ENCODE assay signal across 9 cellular contexts in genomic region chr4:151408380-151408629, GRCh38. TPM values are rescaled to one million over a fixed set of nuclear protein-coding genes. Genes with fewer than 3 reads are reported as not detected.
DNase-seq lines count a peak whose midpoint lies in the region; ATAC-seq lines count a peak whose summit lies in the region.
"Had no signal": no experiment of that assay in that cellular context is flagged by ENCODE, and none has a peak within 500 bp of the region (broad histone marks: within the 10 kb centered on the region; RNA-seq: fewer than 3 reads in every experiment).

No MANE protein-coding gene starts in this region.

- peak overlapping the region; percentile 75 for H3K4me3 Mint-ChIP-seq in dendritic cell treated with granulocyte-macrophage colony-stimulating factor and Interleukin-4, amounts not matched to agents 40 ng/mL and 50 ng/mL, for 4 days
- peak overlapping the region; percentile 71 for H3K4me3 Mint-ChIP-seq in natural killer cell treated with Interleukin-12 subunit alpha and Interleukin-12 subunit beta and Interleukin-15 and Interleukin-18, amount 100 ng/mL, for 72 hours

- peak; percentile 5 for ATAC-seq in GM18511 (IDR thresholded peaks at IDR 0.05; ENCODE audit: unreplicated experiment)
- ATAC-seq in natural killer cell treated with Interleukin-12 subunit alpha and Interleukin-12 subunit beta and Interleukin-15 and Interleukin-18, amount 100 ng/mL, for 72 hours: no peak

- peaks cover 18% of the 10 kb centered on the region for H3K4me1 Mint-ChIP-seq in dendritic cell treated with granulocyte-macrophage colony-stimulating factor and Interleukin-4, amounts not matched to agents 40 ng/mL and 50 ng/mL, for 4 days (ENCODE audit: low read depth)
- H3K4me1 Mint-ChIP-seq in natural killer cell treated with Interleukin-12 subunit alpha and Interleukin-12 subunit beta and Interleukin-15 and Interleukin-18, amount 100 ng/mL, for 72 hours (ENCODE audit: low read depth in 2 of 2): peaks cover 22% of the 10 kb centered on the region in 2 donors

- H3K27me3 Mint-ChIP-seq in dendritic cell treated with granulocyte-macrophage colony-stimulating factor and Interleukin-4, amounts not matched to agents 40 ng/mL and 50 ng/mL, for 4 days: peaks cover 60% of the 10 kb centered on the region
- peaks cover 33 to 60% of the 10 kb centered on the region in 2 donors for H3K27me3 Mint-ChIP-seq in natural killer cell treated with Interleukin-12 subunit alpha and Interleukin-12 subunit beta and Interleukin-15 and Interleukin-18, amount 100 ng/mL, for 72 hours

- intact Hi-C loops in dendritic cell treated with granulocyte-macrophage colony-stimulating factor and Interleukin-4, amounts not matched to agents 40 ng/mL and 50 ng/mL, for 4 days (cut with micrococcal nuclease): no loop called here

- peak overlapping the region; percentile 24 for H3K27ac Mint-ChIP-seq in dendritic cell treated with granulocyte-macrophage colony-stimulating factor and Interleukin-4, amounts not matched to agents 40 ng/mL and 50 ng/mL, for 4 days
- no peak overlapping the region for H3K27ac Mint-ChIP-seq in natural killer cell treated with Interleukin-12 subunit alpha and Interleukin-12 subunit beta and Interleukin-15 and Interleukin-18, amount 100 ng/mL, for 72 hours

- H3K9me3 Mint-ChIP-seq in dendritic cell treated with granulocyte-macrophage colony-stimulating factor and Interleukin-4, amounts not matched to agents 40 ng/mL and 50 ng/mL, for 4 days: no peaks in the 10 kb centered on the region
- H3K9me3 Mint-ChIP-seq in natural killer cell treated with Interleukin-12 subunit alpha and Interleukin-12 subunit beta and Interleukin-15 and Interleukin-18, amount 100 ng/mL, for 72 hours: no peaks in the 10 kb centered on the region

- DNase-seq in HT1080 (ENCODE audit: low read depth): peak; percentile 8
- no peak for DNase-seq in natural killer cell treated with Interleukin-12 subunit alpha and Interleukin-12 subunit beta and Interleukin-15 and Interleukin-18, amount 100 ng/mL, for 72 hours (ENCODE audit: low spot score)
- DNase-seq in COLO668 (lab: John Stamatoyannopoulos, UW; ENCODE audit: unreplicated experiment): no peak
- DNase-seq in SW 1271 (lab: John Stamatoyannopoulos, UW): no peak
- no peak for DNase-seq in NCI-H187 treated with DMSO at 0.1 percent for 48 hours (lab: John Stamatoyannopoulos, UW)
- no peak for DNase-seq in NCI-H526 treated with DMSO at 0.1 percent for 48 hours (lab: John Stamatoyannopoulos, UW)

- no peaks in the 10 kb centered on the region for H3K36me3 Mint-ChIP-seq in dendritic cell treated with granulocyte-macrophage colony-stimulating factor and Interleukin-4, amounts not matched to agents 40 ng/mL and 50 ng/mL, for 4 days (ENCODE audit: low read depth)
- H3K36me3 Mint-ChIP-seq in natural killer cell treated with Interleukin-12 subunit alpha and Interleukin-12 subunit beta and Interleukin-15 and Interleukin-18, amount 100 ng/mL, for 72 hours: no peaks in the 10 kb centered on the region

RNA-seq across cellular contexts. Expression of gene FHIP1A, which starts 0.7 kb away (rescaled TPM):
- total RNA-seq in HT1080 (2014; rRNA removed; shearing (Covaris generic)): 8.5 and 11.7 TPM in 2 replicates
- polyA plus RNA-seq in HT1080 (2015; cell fraction: cytosol; rRNA removed): 1.5 and 1.8 TPM in 2 replicates
- polyA plus RNA-seq in HT1080 (2015; cell fraction: nucleus; rRNA removed): 3.0 and 4.2 TPM in 2 replicates
- total RNA-seq in natural killer cell treated with Interleukin-12 subunit alpha and Interleukin-12 subunit beta and Interleukin-15 and Interleukin-18, amount 100 ng/mL, for 72 hours: under 1 TPM; 0.12 to 0.39 TPM
- total RNA-seq: T-helper 1 cell treated with Interleukin-12 subunit alpha and Interleukin-12 subunit beta and Interleukin-4 antibody, amounts not matched to agents 30 ng/mL and 1 ng/mL, for 36 hours had no signal
